Comparison of ENCODE assay signal across 1 cellular context in the genomic region with DNA sequence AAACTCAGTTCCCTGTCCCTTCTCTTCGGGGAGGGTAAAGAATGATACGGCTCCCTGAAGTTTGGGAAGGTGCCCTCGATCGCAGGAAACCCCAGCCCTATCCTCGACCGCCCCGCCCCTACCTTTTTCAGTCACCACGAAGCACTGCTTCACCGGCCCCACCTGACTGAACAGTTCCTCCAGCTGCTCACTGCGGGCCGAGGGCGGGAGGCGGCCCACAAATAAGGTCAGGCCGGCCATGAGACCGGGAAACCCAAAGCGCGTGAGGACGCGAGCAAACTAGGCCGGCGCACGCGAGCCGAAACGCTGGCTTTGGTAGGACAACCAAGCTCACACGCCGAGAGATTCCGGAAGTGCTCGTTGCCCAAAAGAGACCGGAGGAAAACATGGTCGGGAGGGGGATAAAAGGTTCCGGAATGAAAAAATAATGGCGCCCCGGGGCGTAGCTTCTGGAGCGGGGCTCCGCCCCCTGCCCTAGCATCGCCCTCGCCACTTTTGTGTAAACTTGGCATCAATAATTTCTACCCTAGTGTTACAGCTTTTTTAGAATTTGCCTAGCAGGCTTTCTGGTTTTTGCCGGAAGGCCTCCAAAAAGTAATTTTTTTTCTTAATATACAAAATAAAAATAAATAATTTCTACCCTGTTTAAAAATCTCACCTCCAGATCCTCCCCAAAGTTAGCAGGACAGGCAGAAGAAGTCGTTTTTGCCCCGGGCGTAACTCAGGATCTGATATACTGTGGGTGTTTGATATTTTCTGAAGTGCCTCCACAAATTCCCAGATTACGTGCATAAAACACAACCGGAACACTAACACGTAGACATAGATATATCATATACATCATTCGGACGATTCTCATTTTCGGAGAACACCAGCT.
TF ChIP-seq lines count a peak whose summit lies in the region.

TSS of gene RBM28 (minus strand) at position 355 of the 877 bp plus-strand sequence. CDS start at position 240, 115 bp downstream.

TF ChIP-seq in GM12878, 131 proteins besides CTCF, POLR2A, EP300 and RAD21 (continued from another document):
- TF ChIP-seq ZNF687 (IDR thresholded peaks at IDR 0.05) (peak; percentile 83), YY1 (IDR thresholded peaks at IDR 0.05; ENCODE audit: low read depth, low read length) (peak; percentile 99), NRF1 (conservative IDR thresholded peaks at IDR 0.05; ENCODE audit: low read depth, low read length) (no peak), TCF12 (IDR thresholded peaks at IDR 0.05; ENCODE audit: low read depth, low read length) (peak; percentile 66; the same call in 1 of the 2 replicates), CBX3 (IDR thresholded peaks at IDR 0.05; ENCODE audit: borderline replicate concordance, low read depth) (no peak), GABPA (IDR thresholded peaks at IDR 0.05; ENCODE audit: low read depth) (peak; percentile 99), ZNF384 (IDR thresholded peaks at IDR 0.05; ENCODE audit: borderline replicate concordance, low read depth, low read length) (peak; percentile 52; the same call in 1 of the 2 replicates), CHD2 (IDR thresholded peaks at IDR 0.05; ENCODE audit: borderline replicate concordance, low read depth, low read length) (peak; percentile 52; the same call in 1 of the 2 replicates), ZBED1 (IDR thresholded peaks at IDR 0.05; ENCODE audit: borderline replicate concordance) (0 out of 2 replicates have a peak, but pooled peaks have one; percentile 67), TBL1XR1 (IDR thresholded peaks at IDR 0.05; ENCODE audit: low read depth, low read length) (0 out of 2 replicates have a peak, but pooled peaks have one; percentile 42), LARP7 (IDR thresholded peaks at IDR 0.05) (peak; percentile 73), EED (IDR thresholded peaks at IDR 0.05; ENCODE audit: low read depth) (peak; percentile 20; the same call in 1 of the 2 replicates), PRDM15 (CRISPR knock-in tag; IDR thresholded peaks at IDR 0.05) (no peak), RAD51 (IDR thresholded peaks at IDR 0.05) (peak; percentile 18; the same call in 1 of the 2 replicates)
- TF ChIP-seq, protein P1, sequence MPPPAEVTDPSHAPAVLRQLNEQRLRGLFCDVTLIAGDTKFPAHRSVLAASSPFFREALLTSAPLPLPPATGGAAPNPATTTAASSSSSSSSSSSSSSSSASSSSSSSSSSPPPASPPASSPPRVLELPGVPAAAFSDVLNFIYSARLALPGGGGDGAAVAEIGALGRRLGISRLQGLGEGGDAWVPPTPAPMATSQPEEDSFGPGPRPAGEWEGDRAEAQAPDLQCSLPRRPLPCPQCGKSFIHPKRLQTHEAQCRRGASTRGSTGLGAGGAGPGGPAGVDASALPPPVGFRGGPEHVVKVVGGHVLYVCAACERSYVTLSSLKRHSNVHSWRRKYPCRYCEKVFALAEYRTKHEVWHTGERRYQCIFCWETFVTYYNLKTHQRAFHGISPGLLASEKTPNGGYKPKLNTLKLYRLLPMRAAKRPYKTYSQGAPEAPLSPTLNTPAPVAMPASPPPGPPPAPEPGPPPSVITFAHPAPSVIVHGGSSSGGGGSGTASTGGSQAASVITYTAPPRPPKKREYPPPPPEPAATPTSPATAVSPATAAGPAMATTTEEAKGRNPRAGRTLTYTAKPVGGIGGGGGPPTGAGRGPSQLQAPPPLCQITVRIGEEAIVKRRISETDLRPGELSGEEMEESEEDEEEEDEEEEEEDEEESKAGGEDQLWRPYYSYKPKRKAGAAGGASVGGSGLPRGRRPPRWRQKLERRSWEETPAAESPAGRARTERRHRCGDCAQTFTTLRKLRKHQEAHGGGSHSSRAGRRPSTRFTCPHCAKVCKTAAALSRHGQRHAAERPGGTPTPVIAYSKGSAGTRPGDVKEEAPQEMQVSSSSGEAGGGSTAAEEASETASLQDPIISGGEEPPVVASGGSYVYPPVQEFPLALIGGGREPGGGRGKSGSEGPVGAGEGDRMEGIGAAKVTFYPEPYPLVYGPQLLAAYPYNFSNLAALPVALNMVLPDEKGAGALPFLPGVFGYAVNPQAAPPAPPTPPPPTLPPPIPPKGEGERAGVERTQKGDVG (CRISPR knock-in tag; IDR thresholded peaks at IDR 0.05), result no peak
- TF ChIP-seq, protein P2, sequence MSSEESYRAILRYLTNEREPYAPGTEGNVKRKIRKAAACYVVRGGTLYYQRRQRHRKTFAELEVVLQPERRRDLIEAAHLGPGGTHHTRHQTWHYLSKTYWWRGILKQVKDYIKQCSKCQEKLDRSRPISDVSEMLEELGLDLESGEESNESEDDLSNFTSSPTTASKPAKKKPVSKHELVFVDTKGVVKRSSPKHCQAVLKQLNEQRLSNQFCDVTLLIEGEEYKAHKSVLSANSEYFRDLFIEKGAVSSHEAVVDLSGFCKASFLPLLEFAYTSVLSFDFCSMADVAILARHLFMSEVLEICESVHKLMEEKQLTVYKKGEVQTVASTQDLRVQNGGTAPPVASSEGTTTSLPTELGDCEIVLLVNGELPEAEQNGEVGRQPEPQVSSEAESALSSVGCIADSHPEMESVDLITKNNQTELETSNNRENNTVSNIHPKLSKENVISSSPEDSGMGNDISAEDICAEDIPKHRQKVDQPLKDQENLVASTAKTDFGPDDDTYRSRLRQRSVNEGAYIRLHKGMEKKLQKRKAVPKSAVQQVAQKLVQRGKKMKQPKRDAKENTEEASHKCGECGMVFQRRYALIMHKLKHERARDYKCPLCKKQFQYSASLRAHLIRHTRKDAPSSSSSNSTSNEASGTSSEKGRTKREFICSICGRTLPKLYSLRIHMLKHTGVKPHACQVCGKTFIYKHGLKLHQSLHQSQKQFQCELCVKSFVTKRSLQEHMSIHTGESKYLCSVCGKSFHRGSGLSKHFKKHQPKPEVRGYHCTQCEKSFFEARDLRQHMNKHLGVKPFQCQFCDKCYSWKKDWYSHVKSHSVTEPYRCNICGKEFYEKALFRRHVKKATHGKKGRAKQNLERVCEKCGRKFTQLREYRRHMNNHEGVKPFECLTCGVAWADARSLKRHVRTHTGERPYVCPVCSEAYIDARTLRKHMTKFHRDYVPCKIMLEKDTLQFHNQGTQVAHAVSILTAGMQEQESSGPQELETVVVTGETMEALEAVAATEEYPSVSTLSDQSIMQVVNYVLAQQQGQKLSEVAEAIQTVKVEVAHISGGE (CRISPR knock-in tag; IDR thresholded peaks at IDR 0.05), result peak; percentile 94
